24 cellular contexts compared by ENCODE assay signal in genomic region chr9:105282870-105283621, GRCh38.
"Had no signal": no experiment of that assay in that cellular context is flagged by ENCODE, and none has a peak within 500 bp of the region (broad histone marks: within the 10 kb centered on the region; RNA-seq: fewer than 3 reads in every experiment).

No MANE protein-coding gene starts in this region.

- H3K27me3 Mint-ChIP-seq: activated CD4-positive, alpha-beta T cell treated with anti-CD3 and anti-CD28 coated beads, Interleukin-2, amount 10 ng/mL, durations not matched to agents 7 days and 5 days; activated CD8-positive, alpha-beta memory T cell treated with anti-CD3 and anti-CD28 coated beads, Interleukin-2, amount 10 ng/mL, durations not matched to agents 7 days and 5 days; activated CD8-positive, alpha-beta T cell treated with anti-CD3 and anti-CD28 coated beads for 36 hours; activated naive CD4-positive, alpha-beta T cell treated with anti-CD3 and anti-CD28 coated beads, Interleukin-2, amount 10 ng/mL, durations not matched to agents 7 days and 5 days; natural killer cell treated with Interleukin-12 subunit alpha and Interleukin-12 subunit beta and Interleukin-15 and Interleukin-18, amount 100 ng/mL, for 72 hours; progenitor cell of endocrine pancreas; T-cell had no signal

- DNase-seq: activated CD4-positive, alpha-beta T cell treated with anti-CD3 and anti-CD28 coated beads, Interleukin-2, amount 10 ng/mL, durations not matched to agents 7 days and 5 days; activated CD8-positive, alpha-beta memory T cell treated with anti-CD3 and anti-CD28 coated beads, Interleukin-2, amount 10 ng/mL, durations not matched to agents 7 days and 5 days; activated CD8-positive, alpha-beta T cell treated with anti-CD3 and anti-CD28 coated beads for 36 hours; activated effector memory CD4-positive, alpha-beta T cell treated with anti-CD3 and anti-CD28 coated beads, Interleukin-2, amount 50 U/mL, for 16 hours; activated naive CD4-positive, alpha-beta T cell treated with anti-CD3 and anti-CD28 coated beads, Interleukin-2, amount 10 ng/mL, durations not matched to agents 7 days and 5 days; activated T-cell treated with anti-CD3 and anti-CD28 coated beads for 4 hours; amygdala; cerebellar nuclear complex; cortex of kidney; effector CD4-positive, alpha-beta T cell; foreskin fibroblast; left ventricle myocardium inferior; mammary epithelial cell; retina; spleen; stimulated activated CD4-positive, alpha-beta T cell treated with anti-CD3 and anti-CD28 coated beads, Interleukin-4, amount 100 ng/mL, for 1 hour; stimulated activated naive CD4-positive, alpha-beta T cell treated with Interleukin-2 at 50 U/mL for 16 hours; T-cell; uterus had no signal

- H3K9me3 ChIP-seq: left ventricle myocardium inferior, spleen, tibial nerve, uterus had no signal

- H3K36me3 ChIP-seq: left ventricle myocardium inferior, spleen, tibial nerve, uterus had no signal

- H3K4me1 ChIP-seq: spleen, uterus had no signal

- H3K9me3 Mint-ChIP-seq: activated CD4-positive, alpha-beta T cell treated with anti-CD3 and anti-CD28 coated beads, Interleukin-2, amount 10 ng/mL, durations not matched to agents 7 days and 5 days; activated CD8-positive, alpha-beta T cell treated with anti-CD3 and anti-CD28 coated beads for 36 hours; activated naive CD4-positive, alpha-beta T cell treated with anti-CD3 and anti-CD28 coated beads, Interleukin-2, amount 10 ng/mL, durations not matched to agents 7 days and 5 days; mesothelial cell of epicardium; natural killer cell treated with Interleukin-12 subunit alpha and Interleukin-12 subunit beta and Interleukin-15 and Interleukin-18, amount 100 ng/mL, for 72 hours; T-cell had no signal

- H3K27me3 ChIP-seq: spleen, tibial nerve, uterus had no signal

- FAIRE-seq: endometrium had no signal

- H3K27ac Mint-ChIP-seq: activated CD4-positive, alpha-beta T cell treated with anti-CD3 and anti-CD28 coated beads, Interleukin-2, amount 10 ng/mL, durations not matched to agents 7 days and 5 days; activated CD8-positive, alpha-beta memory T cell treated with anti-CD3 and anti-CD28 coated beads, Interleukin-2, amount 10 ng/mL, durations not matched to agents 7 days and 5 days; activated CD8-positive, alpha-beta T cell treated with anti-CD3 and anti-CD28 coated beads for 36 hours; activated naive CD4-positive, alpha-beta T cell treated with anti-CD3 and anti-CD28 coated beads, Interleukin-2, amount 10 ng/mL, durations not matched to agents 7 days and 5 days; mesothelial cell of epicardium; natural killer cell treated with Interleukin-12 subunit alpha and Interleukin-12 subunit beta and Interleukin-15 and Interleukin-18, amount 100 ng/mL, for 72 hours; progenitor cell of endocrine pancreas; T-cell had no signal

- H3K27ac ChIP-seq: left ventricle myocardium inferior, spleen, tibial nerve, uterus had no signal

- H3K4me1 Mint-ChIP-seq: activated CD4-positive, alpha-beta T cell treated with anti-CD3 and anti-CD28 coated beads, Interleukin-2, amount 10 ng/mL, durations not matched to agents 7 days and 5 days; activated CD8-positive, alpha-beta memory T cell treated with anti-CD3 and anti-CD28 coated beads, Interleukin-2, amount 10 ng/mL, durations not matched to agents 7 days and 5 days; activated naive CD4-positive, alpha-beta T cell treated with anti-CD3 and anti-CD28 coated beads, Interleukin-2, amount 10 ng/mL, durations not matched to agents 7 days and 5 days; mesothelial cell of epicardium had no signal

- H3K4me3 Mint-ChIP-seq: activated CD4-positive, alpha-beta T cell treated with anti-CD3 and anti-CD28 coated beads, Interleukin-2, amount 10 ng/mL, durations not matched to agents 7 days and 5 days; activated CD8-positive, alpha-beta memory T cell treated with anti-CD3 and anti-CD28 coated beads, Interleukin-2, amount 10 ng/mL, durations not matched to agents 7 days and 5 days; activated CD8-positive, alpha-beta T cell treated with anti-CD3 and anti-CD28 coated beads for 36 hours; activated naive CD4-positive, alpha-beta T cell treated with anti-CD3 and anti-CD28 coated beads, Interleukin-2, amount 10 ng/mL, durations not matched to agents 7 days and 5 days; mesothelial cell of epicardium; natural killer cell treated with Interleukin-12 subunit alpha and Interleukin-12 subunit beta and Interleukin-15 and Interleukin-18, amount 100 ng/mL, for 72 hours; T-cell had no signal

- H3K4me3 ChIP-seq: left ventricle myocardium inferior, spleen, tibial nerve, uterus had no signal

- ATAC-seq: activated CD8-positive, alpha-beta memory T cell treated with anti-CD3 and anti-CD28 coated beads, Interleukin-2, amount 10 ng/mL, durations not matched to agents 7 days and 5 days; activated CD8-positive, alpha-beta T cell treated with anti-CD3 and anti-CD28 coated beads for 36 hours; natural killer cell treated with Interleukin-12 subunit alpha and Interleukin-12 subunit beta and Interleukin-15 and Interleukin-18, amount 100 ng/mL, for 72 hours; T-cell had no signal

- H3K36me3 Mint-ChIP-seq: activated CD8-positive, alpha-beta memory T cell treated with anti-CD3 and anti-CD28 coated beads, Interleukin-2, amount 10 ng/mL, durations not matched to agents 7 days and 5 days; activated naive CD4-positive, alpha-beta T cell treated with anti-CD3 and anti-CD28 coated beads, Interleukin-2, amount 10 ng/mL, durations not matched to agents 7 days and 5 days; mesothelial cell of epicardium; natural killer cell treated with Interleukin-12 subunit alpha and Interleukin-12 subunit beta and Interleukin-15 and Interleukin-18, amount 100 ng/mL, for 72 hours had no signal
